In genomic region chr2:677056-677949, GRCh38 we compare ENCODE assay signal across 8 cellular contexts. TPM values are rescaled to one million over a fixed set of nuclear protein-coding genes. Genes with fewer than 3 reads are reported as not detected.
DNase-seq lines count a peak whose midpoint lies in the region; ATAC-seq and TF ChIP-seq lines count a peak whose summit lies in the region.

Gene TMEM18, minus strand, starts transcription at chr2:677406. Its CDS starts 61 bp downstream, at chr2:677345.

- TF ChIP-seq CTCF in GM12864 (IDR thresholded peaks at IDR 0.05; ENCODE audit: low read depth, low read length, missing control alignments) (peak; percentile 40), HFF-Myc (IDR thresholded peaks at IDR 0.05; ENCODE audit: low read depth, low read length, missing control alignments) (no peak), osteocyte (IDR thresholded peaks at IDR 0.05) (peak; percentile 44), uterus (IDR thresholded peaks at IDR 0.05) (peak; percentile 35 to 50 (median 44))

- H3K9me3 Mint-ChIP-seq in activated naive CD4-positive, alpha-beta T cell treated with anti-CD3 and anti-CD28 coated beads, Interleukin-2, amount 50 U/mL, for 72 hours, result no peaks in the 10 kb centered on the region
- H3K9me3 Mint-ChIP-seq in osteocyte (ENCODE audit: unreplicated experiment), result no peaks in the 10 kb centered on the region

- H3K4me3 ChIP-seq in GM12864 (ENCODE audit: low read depth, low read length), result peak within 1 kb of the TSS; percentile 82
- peak within 1 kb of the TSS; percentile 93 for H3K4me3 ChIP-seq in HFF-Myc (replicated peaks; ENCODE audit: low read depth, low read length)
- H3K4me3 ChIP-seq in SJSA1, result peak within 1 kb of the TSS; percentile 82
- H3K4me3 ChIP-seq in uterus, result peak within 1 kb of the TSS; percentile 64 to 69

- peak within 1 kb of the TSS; percentile 99 for H3K27ac Mint-ChIP-seq in activated naive CD4-positive, alpha-beta T cell treated with anti-CD3 and anti-CD28 coated beads, Interleukin-2, amount 50 U/mL, for 72 hours
- H3K27ac Mint-ChIP-seq in osteocyte (ENCODE audit: unreplicated experiment), result peak within 1 kb of the TSS; percentile 99

- DNase-seq in GM12864 (ENCODE audit: low read depth) (peak; percentile 99), HFF-Myc (ENCODE audit: extremely low read depth, low read depth) (peak; percentile 99), MV-4-11 (lab: John Stamatoyannopoulos, UW) (peak; percentile 97), SJSA1 (ENCODE audit: low read depth in 1 of 2, low spot score in 2 of 2) (peak; percentile 97 to 99), glomerular visceral epithelial cell (ENCODE audit: extremely low spot score) (peak; percentile 97), osteocyte (ENCODE audit: extremely low spot score, unreplicated experiment) (peak; percentile 99), uterus (peak; percentile 96 to 97)
- peak in 1 of 2 donors; percentile 98 for DNase-seq in activated naive CD4-positive, alpha-beta T cell treated with anti-CD3 and anti-CD28 coated beads, Interleukin-2, amount 50 U/mL, for 72 hours (ENCODE audit: low spot score in 2 of 2)

- H3K27me3 Mint-ChIP-seq in osteocyte (ENCODE audit: unreplicated experiment), result no peaks in the 10 kb centered on the region

- peak within 1 kb of the TSS; percentile 93 for H3K4me3 Mint-ChIP-seq in osteocyte (ENCODE audit: unreplicated experiment)

- peak; percentile 69 to 72 for ATAC-seq in activated naive CD4-positive, alpha-beta T cell treated with anti-CD3 and anti-CD28 coated beads, Interleukin-2, amount 50 U/mL, for 72 hours

- H3K36me3 Mint-ChIP-seq in activated naive CD4-positive, alpha-beta T cell treated with anti-CD3 and anti-CD28 coated beads, Interleukin-2, amount 50 U/mL, for 72 hours, result peaks cover 10 to 33% of the 10 kb centered on the region in 2 donors
- H3K36me3 Mint-ChIP-seq in osteocyte (ENCODE audit: unreplicated experiment), result peaks cover 11% of the 10 kb centered on the region

- H3K27me3 ChIP-seq in SJSA1 (replicated peaks), result no peaks in the 10 kb centered on the region
- H3K27me3 ChIP-seq in uterus, result no peaks in the 10 kb centered on the region

- H3K4me1 ChIP-seq in SJSA1 (replicated peaks) (peaks cover 42% of the 10 kb centered on the region), uterus (peaks cover 0 to 8% of the 10 kb centered on the region in 2 donors)

- peak within 1 kb of the TSS; percentile 100 for H3K27ac ChIP-seq in SJSA1
- peak within 1 kb of the TSS; percentile 99 for H3K27ac ChIP-seq in uterus

- peak; percentile 95 to 97 for TF ChIP-seq POLR2A in uterus (IDR thresholded peaks at IDR 0.05)

- H3K9me3 ChIP-seq in SJSA1 (replicated peaks) (no peaks in the 10 kb centered on the region), uterus (no peaks in the 10 kb centered on the region)

- intact Hi-C loops in uterus (cut with DNase I; ENCODE audit: low total_unique reads), result no loop called here

- H3K36me3 ChIP-seq in SJSA1 (peaks cover 30% of the 10 kb centered on the region), uterus (no peaks in the 10 kb centered on the region)

- H3K4me1 Mint-ChIP-seq in osteocyte (ENCODE audit: unreplicated experiment), result peaks cover 43% of the 10 kb centered on the region

RNA-seq across cellular contexts. Expression of gene TMEM18, which starts in this region (rescaled TPM):
- total RNA-seq in SJSA1 (2014; rRNA removed; shearing (Covaris generic)), result 45.1 and 119 TPM in 2 replicates
- 10 to 100 TPM; 27.0 to 36.9 TPM for total RNA-seq in activated naive CD4-positive, alpha-beta T cell treated with anti-CD3 and anti-CD28 coated beads, Interleukin-2, amount 50 U/mL, for 72 hours
- total RNA-seq in osteocyte (28.0 and 32.8 TPM in 2 replicates), uterus (10 to 100 TPM; 10.8 to 49.7 (median 34.3) TPM)
